30 cellular contexts compared by ENCODE assay signal in genomic region chr1:50048791-50049190, GRCh38. TPM values are rescaled to one million over a fixed set of nuclear protein-coding genes. Genes with fewer than 3 reads are reported as not detected.
A peak's percentile ranks its signal among the peaks of the same experiment; 100 is the strongest.
DNase-seq lines count a peak whose midpoint lies in the region; ATAC-seq and TF ChIP-seq lines count a peak whose summit lies in the region.
"Had no signal": no experiment of that assay in that cellular context is flagged by ENCODE, and none has a peak within 500 bp of the region (broad histone marks: within the 10 kb centered on the region; RNA-seq: fewer than 3 reads in every experiment).

No MANE protein-coding gene starts in this region.

- H2AFZ ChIP-seq in H9 (ENCODE audit: low read length), result no peak overlapping the region

- no peak overlapping the region for H3T11ph ChIP-seq in H9 (ENCODE audit: low read length)

- peaks cover 3% of the 10 kb centered on the region for H3K23me2 ChIP-seq in H9 (ENCODE audit: insufficient read length, low read depth, low read length, poor library complexity, severe bottlenecking)

- no peak overlapping the region for H3K14ac ChIP-seq in H9 (ENCODE audit: insufficient read depth, low read length)

- no peak overlapping the region for H2AK5ac ChIP-seq in H9 (ENCODE audit: insufficient read length, low read length)

- H4K91ac ChIP-seq in H9 (ENCODE audit: insufficient read length, low read depth, low read length), result no peak overlapping the region

- H3K56ac ChIP-seq in H9 (ENCODE audit: insufficient read length, low read depth, low read length), result no peak overlapping the region

- H3K27me3 Mint-ChIP-seq in H9 (ENCODE audit: low read depth) (peaks cover 2% of the 10 kb centered on the region), glutamatergic neuron (ENCODE audit: unreplicated experiment) (peaks cover 4% of the 10 kb centered on the region), progenitor cell of endocrine pancreas (peaks cover 31% of the 10 kb centered on the region)

- no peaks in the 10 kb centered on the region for H4K20me1 ChIP-seq in H9 (ENCODE audit: control insufficient read depth, insufficient read depth, insufficient read length)
- H4K20me1 ChIP-seq: BLaER1 treated with 17β-estradiol and CSF1 and Interleukin-3, amounts not matched to agents 10 nM and 100 nM had no signal

- H2BK15ac ChIP-seq in H9 (ENCODE audit: low read depth, low read length), result no peak overlapping the region

- no peak overlapping the region for H3K4ac ChIP-seq in H9 (ENCODE audit: low read depth, low read length)

- H3K36me3 Mint-ChIP-seq in H9 (ENCODE audit: insufficient read depth in 1 of 3, low read depth in 3 of 3) (peaks cover 0 to 17% (median 0%) of the 10 kb centered on the region in 3 experiments; a peak in 2 of 7 replicates), glutamatergic neuron (ENCODE audit: unreplicated experiment) (no peaks in the 10 kb centered on the region), progenitor cell of endocrine pancreas (ENCODE audit: insufficient read depth) (no peaks in the 10 kb centered on the region)
- H3K36me3 Mint-ChIP-seq: activated CD4-positive, alpha-beta memory T cell treated with anti-CD3 and anti-CD28 coated beads for 36 hours; IgD-negative memory B cell had no signal

- no peak overlapping the region for H3K27ac Mint-ChIP-seq in H9
- peak overlapping the region; percentile 81 for H3K27ac Mint-ChIP-seq in glutamatergic neuron (ENCODE audit: unreplicated experiment)
- no peak overlapping the region for H3K27ac Mint-ChIP-seq in progenitor cell of endocrine pancreas
- H3K27ac Mint-ChIP-seq: activated CD4-positive, alpha-beta memory T cell treated with anti-CD3 and anti-CD28 coated beads for 36 hours; activated T-helper 1 cell treated with anti-CD3 and anti-CD28 coated beads, Interleukin-12 subunit alpha, Interleukin-12 subunit beta, Interleukin-2, Interleukin-4 antibody, amounts not matched to agents 30 ng/mL and 10 ng/mL and 1 ng/mL, durations not matched to agents 14 hours and 24 hours and 36 hours; dendritic cell treated with granulocyte-macrophage colony-stimulating factor and Interleukin-4, amounts not matched to agents 40 ng/mL and 50 ng/mL, for 4 days; stimulated activated naive CD8-positive, alpha-beta T cell treated with anti-CD3 and anti-CD28 coated beads, Interleukin-15, Interleukin-2, amounts not matched to agents 100 ng/mL and 50 ng/mL, for 24 hours; T-helper 2 cell treated with Interferon-gamma antibody and Interleukin-4, amounts not matched to agents 5 μg/mL and 100 μg/mL, for 36 hours had no signal

- ATAC-seq in SK-N-SH treated with all-trans-retinoic acid at 6 μM for 48 hours, result peak; percentile 23; the same call in 2 of the 3 replicates

- H4K5ac ChIP-seq in H9 (ENCODE audit: insufficient read length, low read depth, low read length), result no peak overlapping the region

- no peak for DNase-seq in H9
- DNase-seq in glutamatergic neuron, result no peak
- DNase-seq in progenitor cell of endocrine pancreas (ENCODE audit: low spot score, unreplicated experiment), result no peak
- DNase-seq in stimulated activated CD4-positive, alpha-beta T cell treated with anti-CD3 and anti-CD28 coated beads, Interleukin-12 subunit alpha, Interleukin-12 subunit beta, amount 100 ng/mL, for 4 hours, result no peak
- DNase-seq in NK-92 treated with Interleukin-12 subunit alpha and Interleukin-12 subunit beta, amount 100 ng/mL, for 24 hours (lab: John Stamatoyannopoulos, UW), result no peak
- DNase-seq in Ammon's horn (ENCODE audit: low spot score), result no peak
- DNase-seq: activated CD4-positive, alpha-beta memory T cell treated with anti-CD3 and anti-CD28 coated beads for 36 hours; activated CD4-positive, alpha-beta T cell treated with anti-CD3 and anti-CD28 coated beads for 1 hour; activated naive CD4-positive, alpha-beta T cell treated with Interleukin-2 at 50 U/mL for 16 hours; DMS153; esophagus squamous epithelium; foreskin keratinocyte; left ventricle myocardium inferior; mesenchymal stem cell; NCI-H146; NCI-H2171; NCI-H524; SHP77; stimulated activated CD4-positive, alpha-beta T cell treated with anti-CD3 and anti-CD28 coated beads, Interleukin-2, amount 100 ng/mL, for 24 hours had no signal

- H2BK20ac ChIP-seq in H9 (ENCODE audit: low read depth, low read length, poor library complexity, severe bottlenecking), result no peak overlapping the region

- WGBS in H9 (ENCODE audit: extremely low coverage, insufficient read length, low lambda C conversion rate), result no CpG with 5 or more reads among the region's 2 CpGs

- no peak overlapping the region for H2BK5ac ChIP-seq in H9 (ENCODE audit: insufficient read length, low read length)

- H3K23ac ChIP-seq in H9 (ENCODE audit: insufficient read length, low read depth, low read length), result no peak overlapping the region

- no peaks in the 10 kb centered on the region for H3K79me1 ChIP-seq in H9 (ENCODE audit: insufficient read depth, low read depth, low read length, poor library complexity, severe bottlenecking)

- H2BK120ac ChIP-seq in H9 (ENCODE audit: low read depth, low read length, poor library complexity, severe bottlenecking), result no peak overlapping the region

- H4K8ac ChIP-seq in H9 (replicated peaks; ENCODE audit: insufficient read length, low read depth, low read length), result no peak overlapping the region

- no peak overlapping the region for H3K9ac ChIP-seq in H9 (ENCODE audit: extremely low read depth, insufficient read length, low read length)
- H3K9ac ChIP-seq: BLaER1 treated with 17β-estradiol and CSF1 and Interleukin-3, amounts not matched to agents 10 nM and 100 nM had no signal

- peaks cover 17% of the 10 kb centered on the region for H3K27me3 ChIP-seq in H9 (ENCODE audit: insufficient read depth, low read length)
- H3K27me3 ChIP-seq: BLaER1 treated with 17β-estradiol and CSF1 and Interleukin-3, amounts not matched to agents 10 nM and 100 nM; vagina had no signal

- TF ChIP-seq CTCF in H9 (conservative IDR thresholded peaks at IDR 0.05) (no peak), glutamatergic neuron (IDR thresholded peaks at IDR 0.05; ENCODE audit: partially characterized antibody, unreplicated experiment) (no peak), progenitor cell of endocrine pancreas (IDR thresholded peaks at IDR 0.05; ENCODE audit: unreplicated experiment) (no peak)

- no peak overlapping the region for H3K27ac ChIP-seq in H9 (ENCODE audit: insufficient read length, low read depth, low read length)
- H3K27ac ChIP-seq: BLaER1 treated with 17β-estradiol and CSF1 and Interleukin-3, amounts not matched to agents 10 nM and 100 nM; esophagus squamous epithelium; foreskin keratinocyte; left ventricle myocardium inferior; Peyer's patch; right atrium auricular region; thoracic aorta; vagina had no signal

- peak overlapping the region; percentile 33 for H3K4me2 ChIP-seq in H9 (ENCODE audit: insufficient read depth, insufficient read length, low read length)
- H3K4me2 ChIP-seq: BLaER1 treated with 17β-estradiol and CSF1 and Interleukin-3, amounts not matched to agents 10 nM and 100 nM had no signal

- peak overlapping the region in 1 of 2 experiments; percentile 63; a peak in 3 of 5 replicates for H3K4me3 Mint-ChIP-seq in H9
- H3K4me3 Mint-ChIP-seq in glutamatergic neuron (ENCODE audit: unreplicated experiment), result peak overlapping the region; percentile 87
- H3K4me3 Mint-ChIP-seq in progenitor cell of endocrine pancreas (ENCODE audit: low read depth), result peak overlapping the region; percentile 60
- H3K4me3 Mint-ChIP-seq: activated CD4-positive, alpha-beta memory T cell treated with anti-CD3 and anti-CD28 coated beads for 36 hours; activated T-helper 1 cell treated with anti-CD3 and anti-CD28 coated beads, Interleukin-12 subunit alpha, Interleukin-12 subunit beta, Interleukin-2, Interleukin-4 antibody, amounts not matched to agents 30 ng/mL and 10 ng/mL and 1 ng/mL, durations not matched to agents 14 hours and 24 hours and 36 hours; dendritic cell treated with granulocyte-macrophage colony-stimulating factor and Interleukin-4, amounts not matched to agents 40 ng/mL and 50 ng/mL, for 4 days; IgD-negative memory B cell; stimulated activated naive CD8-positive, alpha-beta T cell treated with anti-CD3 and anti-CD28 coated beads, Interleukin-15, Interleukin-2, amounts not matched to agents 100 ng/mL and 50 ng/mL, for 24 hours; T-helper 2 cell treated with Interferon-gamma antibody and Interleukin-4, amounts not matched to agents 5 μg/mL and 100 μg/mL, for 36 hours had no signal

- no peak overlapping the region for H2BK12ac ChIP-seq in H9 (ENCODE audit: insufficient read length, low read depth, low read length)

- H3K79me2 ChIP-seq in H9 (ENCODE audit: insufficient read depth, low read length), result no peaks in the 10 kb centered on the region

- H3K4me1 Mint-ChIP-seq in H9 (no peaks in the 10 kb centered on the region), glutamatergic neuron (ENCODE audit: low read depth, unreplicated experiment) (peaks cover 15% of the 10 kb centered on the region), progenitor cell of endocrine pancreas (ENCODE audit: low read depth) (peaks cover 3% of the 10 kb centered on the region)
- H3K4me1 Mint-ChIP-seq: IgD-negative memory B cell had no signal

- H3K18ac ChIP-seq in H9 (ENCODE audit: insufficient read length, low read depth, low read length), result no peak overlapping the region

- H3K9me3 ChIP-seq in H9 (ENCODE audit: control insufficient read depth, low read depth, low read length), result no peaks in the 10 kb centered on the region
- H3K9me3 ChIP-seq: esophagus squamous epithelium, left ventricle myocardium inferior, Peyer's patch, right atrium auricular region, thoracic aorta, vagina had no signal

- H3K9me3 Mint-ChIP-seq in H9 (peaks cover 1 to 72% of the 10 kb centered on the region in 2 experiments; a peak in 4 of 5 replicates), glutamatergic neuron (ENCODE audit: unreplicated experiment) (peaks cover 2% of the 10 kb centered on the region), progenitor cell of endocrine pancreas (ENCODE audit: low read depth) (peaks cover 8% of the 10 kb centered on the region)
- H3K9me3 Mint-ChIP-seq: activated CD4-positive, alpha-beta memory T cell treated with anti-CD3 and anti-CD28 coated beads for 36 hours; activated T-helper 1 cell treated with anti-CD3 and anti-CD28 coated beads, Interleukin-12 subunit alpha, Interleukin-12 subunit beta, Interleukin-2, Interleukin-4 antibody, amounts not matched to agents 30 ng/mL and 10 ng/mL and 1 ng/mL, durations not matched to agents 14 hours and 24 hours and 36 hours; dendritic cell treated with granulocyte-macrophage colony-stimulating factor and Interleukin-4, amounts not matched to agents 40 ng/mL and 50 ng/mL, for 4 days; IgD-negative memory B cell; stimulated activated naive CD8-positive, alpha-beta T cell treated with anti-CD3 and anti-CD28 coated beads, Interleukin-15, Interleukin-2, amounts not matched to agents 100 ng/mL and 50 ng/mL, for 24 hours; T-helper 2 cell treated with Interferon-gamma antibody and Interleukin-4, amounts not matched to agents 5 μg/mL and 100 μg/mL, for 36 hours had no signal

- H3K4me1 ChIP-seq in H9 (ENCODE audit: insufficient read depth, low read length), result peaks cover 2% of the 10 kb centered on the region; the same call in 1 of the 2 replicates
- H3K4me1 ChIP-seq: foreskin keratinocyte, Peyer's patch, vagina had no signal

RNA-seq across cellular contexts. Expression of gene AGBL4, which starts 25.0 kb away (rescaled TPM):
- not detected in 2 replicates for total RNA-seq in H9 (2021)
- 3.5 TPM for total RNA-seq in glutamatergic neuron (ENCODE audit: unreplicated experiment)
- 2.5 and 3.1 TPM in 2 replicates for total RNA-seq in progenitor cell of endocrine pancreas
- total RNA-seq: activated CD4-positive, alpha-beta memory T cell treated with anti-CD3 and anti-CD28 coated beads for 36 hours; activated T-helper 1 cell treated with anti-CD3 and anti-CD28 coated beads, Interleukin-12 subunit alpha, Interleukin-12 subunit beta, Interleukin-2, Interleukin-4 antibody, amounts not matched to agents 30 ng/mL and 10 ng/mL and 1 ng/mL, durations not matched to agents 14 hours and 24 hours and 36 hours; esophagus squamous epithelium; foreskin keratinocyte; thoracic aorta; vagina had no signal

RNA-seq across cellular contexts. Expression of gene ELAVL4, which starts 59.9 kb away (rescaled TPM):
- total RNA-seq in H9 (2021) (not detected in 2 replicates), glutamatergic neuron (ENCODE audit: unreplicated experiment) (477 TPM), progenitor cell of endocrine pancreas (3.6 and 4.4 TPM in 2 replicates)
- total RNA-seq: activated CD4-positive, alpha-beta memory T cell treated with anti-CD3 and anti-CD28 coated beads for 36 hours; activated T-helper 1 cell treated with anti-CD3 and anti-CD28 coated beads, Interleukin-12 subunit alpha, Interleukin-12 subunit beta, Interleukin-2, Interleukin-4 antibody, amounts not matched to agents 30 ng/mL and 10 ng/mL and 1 ng/mL, durations not matched to agents 14 hours and 24 hours and 36 hours; esophagus squamous epithelium; foreskin keratinocyte; left ventricle myocardium inferior had no signal

Comparison
In these comparisons a context has a peak if more than half of its experiments do, and no peak if none do; other contexts are left out.
1. RNA of gene ELAVL4, which starts 59.9 kb away (total RNA-seq): 477 TPM in glutamatergic neuron (single experiment); 3.6 to 4.4 TPM in progenitor cell of endocrine pancreas and not detected in H9; every median in the first group is over 10 times any median in the second.